ENCODE assay signal across 8 cellular contexts in the genomic region with DNA sequence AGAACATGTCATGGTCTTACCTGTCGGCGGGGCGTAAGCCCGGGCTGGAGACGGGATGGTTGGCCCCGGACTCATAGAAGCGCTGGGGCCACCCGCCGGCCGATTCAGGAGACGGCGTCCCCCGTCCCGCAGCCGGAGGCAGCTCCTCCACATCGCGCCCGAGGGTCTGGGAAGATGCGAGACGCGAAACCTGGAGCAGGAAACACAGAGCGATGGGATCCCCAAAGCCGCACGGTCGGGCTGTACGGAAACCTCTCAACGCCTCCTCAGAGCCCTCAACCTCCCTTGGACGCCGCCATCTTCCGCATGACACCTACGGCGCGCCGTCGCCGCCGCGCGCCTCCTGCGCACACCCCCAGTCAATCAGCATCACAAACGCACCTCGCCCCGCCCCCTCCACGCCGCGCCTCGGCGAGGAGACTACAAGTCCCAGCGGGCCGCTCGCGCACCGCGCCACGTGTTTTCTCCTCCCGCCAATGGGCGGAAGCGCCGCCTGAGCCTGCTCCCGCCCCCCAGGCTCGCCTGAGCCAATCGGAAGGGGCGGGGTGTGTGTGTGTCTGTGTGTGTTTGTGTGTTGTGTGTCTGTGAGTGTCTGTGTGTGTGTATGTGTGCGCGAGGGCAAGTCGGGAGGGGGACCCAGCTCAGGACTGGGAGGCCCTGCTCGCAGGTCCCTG. TPM values are rescaled to one million over a fixed set of nuclear protein-coding genes. Genes with fewer than 3 reads are reported as not detected.
DNase-seq lines count a peak whose midpoint lies in the region; ATAC-seq and TF ChIP-seq lines count a peak whose summit lies in the region.

A gene (minus strand): TSS at position 308 of the 674 bp plus-strand sequence. CDS start 155 bp downstream, at position 153.
A gene (plus strand): TSS at position 548 of the 674 bp plus-strand sequence. CDS start 57 bp downstream, at position 605.

- H3K4me3 ChIP-seq in mucosa of descending colon = peak within 1 kb of the TSS; percentile 77

- DNase-seq in DMS153 treated with DMSO at 0.1 percent for 48 hours (lab: John Stamatoyannopoulos, UW; ENCODE audit: unreplicated experiment) (peak; percentile 66), OCI-M1 (lab: John Stamatoyannopoulos, UW) (peak; percentile 98), activated T-cell treated with anti-CD3 and anti-CD28 coated beads for 4 hours (peak; percentile 98), epithelial cell of prostate (ENCODE audit: low read depth, low spot score) (peak; percentile 95), mucosa of descending colon (peak; percentile 99 to 100 (median 100))
- peak; percentile 97 to 99 for DNase-seq in stimulated activated CD8-positive, alpha-beta memory T cell treated with anti-CD3 and anti-CD28 coated beads, Interleukin-4, amount 100 ng/mL, for 1 hour (ENCODE audit: low read depth in 2 of 2, low spot score in 1 of 2)

- H3K27ac Mint-ChIP-seq in IgD-negative memory B cell = peak within 1 kb of the TSS; percentile 91 to 96 (median 96)

- ATAC-seq in GM21529 (IDR thresholded peaks at IDR 0.05; ENCODE audit: unreplicated experiment) = peak; percentile 83
- ATAC-seq in mucosa of descending colon = peak; percentile 97

- H3K4me1 ChIP-seq in mucosa of descending colon (ENCODE audit: low read depth) = peaks cover 18% of the 10 kb centered on the region

- TF ChIP-seq CTCF in mucosa of descending colon (IDR thresholded peaks at IDR 0.05) = no peak

- H3K36me3 Mint-ChIP-seq in IgD-negative memory B cell = no peaks in the 10 kb centered on the region

- peaks cover 20 to 43% (median 23%) of the 10 kb centered on the region in 3 donors for H3K4me1 Mint-ChIP-seq in IgD-negative memory B cell

- peak within 1 kb of the TSS; percentile 59 for H3K27ac ChIP-seq in epithelial cell of prostate

- no peaks in the 10 kb centered on the region for H3K9me3 Mint-ChIP-seq in IgD-negative memory B cell

- intact Hi-C loops in mucosa of descending colon (cut with DNase I, micrococcal nuclease) = loop anchor here (10.0 kb wide), 2 partner anchors 54 to 364 kb away; no protein-coding TSS in a partner anchor

- H3K4me3 Mint-ChIP-seq in IgD-negative memory B cell = peak within 1 kb of the TSS; percentile 93 to 99 (median 96)

- H3K9me3 ChIP-seq in mucosa of descending colon = no peaks in the 10 kb centered on the region

- H3K27me3 Mint-ChIP-seq in IgD-negative memory B cell = no peaks in the 10 kb centered on the region

- no peaks in the 10 kb centered on the region for H3K36me3 ChIP-seq in mucosa of descending colon (ENCODE audit: low read depth)

RNA-seq across cellular contexts. Expression of the first gene that starts in this region (rescaled TPM):
- 41.5 TPM for polyA plus RNA-seq in IgD-negative memory B cell
- 10 to 100 TPM; 26.0 to 33.9 (median 27.2) TPM for total RNA-seq in mucosa of descending colon

RNA-seq across cellular contexts. Expression of the second gene that starts in this region (rescaled TPM):
- 7.7 TPM for polyA plus RNA-seq in IgD-negative memory B cell
- 10 to 100 TPM in 1 of 3 donors, 1 to 10 TPM in 2; 5.8 to 24.4 (median 5.8) TPM for total RNA-seq in mucosa of descending colon

Comparison
In these comparisons a context has a peak if more than half of its experiments do, and no peak if none do; other contexts are left out.
1. Peak in every context shown above with its lines: DNase-seq, ATAC-seq, H3K4me3 ChIP-seq and H3K27ac ChIP-seq.